Comparison of ENCODE assay signal across 15 cellular contexts in genomic region chr12:95637471-95638155, GRCh38.
DNase-seq lines count a peak whose midpoint lies in the region; ATAC-seq and TF ChIP-seq lines count a peak whose summit lies in the region.
"Had no signal": no experiment of that assay in that cellular context is flagged by ENCODE, and none has a peak within 500 bp of the region (broad histone marks: within the 10 kb centered on the region; RNA-seq: fewer than 3 reads in every experiment).

No MANE protein-coding gene starts in this region.

- H4K20me1 ChIP-seq in OCI-LY7 (ENCODE audit: insufficient read depth, low read length) = no peaks in the 10 kb centered on the region
- H4K20me1 ChIP-seq: BLaER1 had no signal

- H3K4me2 ChIP-seq in OCI-LY7 (ENCODE audit: low read length) = no peak overlapping the region
- H3K4me2 ChIP-seq: BLaER1 had no signal

- DNase-seq in AG09309 (ENCODE audit: low read depth) (peak; percentile 84), NCI-H1694 (lab: John Stamatoyannopoulos, UW) (peak; percentile 79), cardiac fibroblast (ENCODE audit: low read depth in 2 of 2) (peak; percentile 90 to 96), mesothelial cell of epicardium (ENCODE audit: low spot score in 2 of 2, unreplicated experiment in 2 of 2) (no peak), NCI-H510A (lab: John Stamatoyannopoulos, UW) (no peak), OCI-LY7 (ENCODE audit: low spot score) (no peak), amygdala (lab: John Stamatoyannopoulos, UW) (no peak)
- DNase-seq: activated T-cell treated with anti-CD3 and anti-CD28 coated beads, Interleukin-2, amount 50 U/mL, for 48 hours; NCI-H1417 treated with DMSO at 0.1 percent for 48 hours; ovary; stimulated activated CD4-positive, alpha-beta T cell treated with anti-CD3 and anti-CD28 coated beads, Interleukin-2, amount 100 ng/mL, for 24 hours had no signal

- H3K4me3 ChIP-seq in AG09309 (ENCODE audit: control insufficient read depth, low read depth, low read length) (no peak overlapping the region), cardiac fibroblast (replicated peaks in 1 of 2; ENCODE audit: low read depth in 2 of 2, low read length in 2 of 2) (no peak overlapping the region), OCI-LY7 (ENCODE audit: low read depth, low read length, poor library complexity, severe bottlenecking) (no peak overlapping the region)
- H3K4me3 ChIP-seq: BLaER1, ovary had no signal

- intact Hi-C loops in OCI-LY7 (cut with micrococcal nuclease; ENCODE audit: unreplicated experiment) = no loop called here

- peaks cover 18% of the 10 kb centered on the region for H3K4me1 Mint-ChIP-seq in mesothelial cell of epicardium
- H3K4me1 Mint-ChIP-seq: stimulated activated effector memory CD8-positive, alpha-beta T cell treated with anti-CD3 and anti-CD28 coated beads, Interleukin-12 subunit alpha, Interleukin-12 subunit beta, amount 100 ng/mL, for 72 hours had no signal

- ATAC-seq in SK-N-SH treated with all-trans-retinoic acid at 6 μM for 48 hours = no peak
- ATAC-seq: HCT116; stimulated activated effector memory CD8-positive, alpha-beta T cell treated with anti-CD3 and anti-CD28 coated beads, Interleukin-12 subunit alpha, Interleukin-12 subunit beta, amount 100 ng/mL, for 72 hours had no signal

- H2AFZ ChIP-seq in OCI-LY7 (ENCODE audit: low read length) = no peak overlapping the region

- no TSS peak for BruUV-seq in OCI-LY7 (replicated peaks; lab: Mats Ljungman, UMichigan)

- H3K79me2 ChIP-seq in OCI-LY7 (ENCODE audit: insufficient read depth, low read depth, low read length) = no peaks in the 10 kb centered on the region

- H3K27me3 Mint-ChIP-seq in mesothelial cell of epicardium (ENCODE audit: low read depth) = no peaks in the 10 kb centered on the region

- TF ChIP-seq CTCF in AG09309 (IDR thresholded peaks at IDR 0.05; ENCODE audit: control insufficient read depth, insufficient read depth, low read depth, low read length, missing control alignments) (no peak), cardiac fibroblast (IDR thresholded peaks at IDR 0.05; ENCODE audit: low read depth, low read length) (no peak), mesothelial cell of epicardium (IDR thresholded peaks at IDR 0.05; ENCODE audit: unreplicated experiment) (no peak), OCI-LY7 (conservative IDR thresholded peaks at IDR 0.05; ENCODE audit: low read length) (no peak)

- no peaks in the 10 kb centered on the region for H3K9me3 ChIP-seq in OCI-LY7 (ENCODE audit: low read length)
- H3K9me3 ChIP-seq: BLaER1, ovary had no signal

- H3K27ac ChIP-seq in OCI-LY7 (ENCODE audit: low read depth, low read length, poor library complexity, severe bottlenecking) = no peak overlapping the region
- H3K27ac ChIP-seq: BLaER1, ovary had no signal

- H3K9me2 ChIP-seq in OCI-LY7 (ENCODE audit: insufficient read depth, low read length) = no peaks in the 10 kb centered on the region

- H3K4me3 Mint-ChIP-seq in mesothelial cell of epicardium = no peak overlapping the region
- H3K4me3 Mint-ChIP-seq: stimulated activated effector memory CD8-positive, alpha-beta T cell treated with anti-CD3 and anti-CD28 coated beads, Interleukin-12 subunit alpha, Interleukin-12 subunit beta, amount 100 ng/mL, for 72 hours had no signal

- no peaks in the 10 kb centered on the region for H3K36me3 ChIP-seq in OCI-LY7 (ENCODE audit: insufficient read depth, low read length)
- H3K36me3 ChIP-seq: BLaER1, ovary had no signal

- H3K36me3 Mint-ChIP-seq in mesothelial cell of epicardium = no peaks in the 10 kb centered on the region

- POLR2A ChIA-PET in OCI-LY7 (lab: Charles Lee) = no interaction called here

- H3K4me1 ChIP-seq in OCI-LY7 (ENCODE audit: insufficient read depth, low read length, poor library complexity, severe bottlenecking) = no peaks in the 10 kb centered on the region

- H3K27ac Mint-ChIP-seq in mesothelial cell of epicardium = peak overlapping the region; percentile 28
- H3K27ac Mint-ChIP-seq: stimulated activated effector memory CD8-positive, alpha-beta T cell treated with anti-CD3 and anti-CD28 coated beads, Interleukin-12 subunit alpha, Interleukin-12 subunit beta, amount 100 ng/mL, for 72 hours had no signal

- no peaks in the 10 kb centered on the region for H3K9me3 Mint-ChIP-seq in mesothelial cell of epicardium
- H3K9me3 Mint-ChIP-seq: stimulated activated effector memory CD8-positive, alpha-beta T cell treated with anti-CD3 and anti-CD28 coated beads, Interleukin-12 subunit alpha, Interleukin-12 subunit beta, amount 100 ng/mL, for 72 hours had no signal

- CTCF ChIA-PET in OCI-LY7 (lab: Charles Lee; ENCODE audit: unreplicated experiment) = no interaction called here

TF ChIP-seq in SK-N-SH treated with all-trans-retinoic acid at 6 μM for 48 hours, 23 proteins besides CTCF, POLR2A, EP300 and RAD21:
- TF ChIP-seq TOX (CRISPR knock-in tag; IDR thresholded peaks at IDR 0.05; ENCODE audit: borderline replicate concordance) = no peak
- TF ChIP-seq ZNF565 (CRISPR knock-in tag; conservative IDR thresholded peaks at IDR 0.05; ENCODE audit: low read depth) = no peak
- no peak for TF ChIP-seq ISL1 (CRISPR knock-in tag; IDR thresholded peaks at IDR 0.05)
- TF ChIP-seq CSDC2 (CRISPR knock-in tag; IDR thresholded peaks at IDR 0.05) = no peak
- TF ChIP-seq, protein P1, sequence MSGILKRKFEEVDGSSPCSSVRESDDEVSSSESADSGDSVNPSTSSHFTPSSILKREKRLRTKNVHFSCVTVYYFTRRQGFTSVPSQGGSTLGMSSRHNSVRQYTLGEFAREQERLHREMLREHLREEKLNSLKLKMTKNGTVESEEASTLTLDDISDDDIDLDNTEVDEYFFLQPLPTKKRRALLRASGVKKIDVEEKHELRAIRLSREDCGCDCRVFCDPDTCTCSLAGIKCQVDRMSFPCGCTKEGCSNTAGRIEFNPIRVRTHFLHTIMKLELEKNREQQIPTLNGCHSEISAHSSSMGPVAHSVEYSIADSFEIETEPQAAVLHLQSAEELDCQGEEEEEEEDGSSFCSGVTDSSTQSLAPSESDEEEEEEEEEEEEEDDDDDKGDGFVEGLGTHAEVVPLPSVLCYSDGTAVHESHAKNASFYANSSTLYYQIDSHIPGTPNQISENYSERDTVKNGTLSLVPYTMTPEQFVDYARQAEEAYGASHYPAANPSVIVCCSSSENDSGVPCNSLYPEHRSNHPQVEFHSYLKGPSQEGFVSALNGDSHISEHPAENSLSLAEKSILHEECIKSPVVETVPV (CRISPR knock-in tag; IDR thresholded peaks at IDR 0.05) = no peak
- no peak for TF ChIP-seq BACH2 (CRISPR knock-in tag; IDR thresholded peaks at IDR 0.05; ENCODE audit: borderline replicate concordance)
- no peak for TF ChIP-seq POU6F1 (CRISPR knock-in tag; IDR thresholded peaks at IDR 0.05; ENCODE audit: borderline replicate concordance, low read depth)
- TF ChIP-seq, protein P2, sequence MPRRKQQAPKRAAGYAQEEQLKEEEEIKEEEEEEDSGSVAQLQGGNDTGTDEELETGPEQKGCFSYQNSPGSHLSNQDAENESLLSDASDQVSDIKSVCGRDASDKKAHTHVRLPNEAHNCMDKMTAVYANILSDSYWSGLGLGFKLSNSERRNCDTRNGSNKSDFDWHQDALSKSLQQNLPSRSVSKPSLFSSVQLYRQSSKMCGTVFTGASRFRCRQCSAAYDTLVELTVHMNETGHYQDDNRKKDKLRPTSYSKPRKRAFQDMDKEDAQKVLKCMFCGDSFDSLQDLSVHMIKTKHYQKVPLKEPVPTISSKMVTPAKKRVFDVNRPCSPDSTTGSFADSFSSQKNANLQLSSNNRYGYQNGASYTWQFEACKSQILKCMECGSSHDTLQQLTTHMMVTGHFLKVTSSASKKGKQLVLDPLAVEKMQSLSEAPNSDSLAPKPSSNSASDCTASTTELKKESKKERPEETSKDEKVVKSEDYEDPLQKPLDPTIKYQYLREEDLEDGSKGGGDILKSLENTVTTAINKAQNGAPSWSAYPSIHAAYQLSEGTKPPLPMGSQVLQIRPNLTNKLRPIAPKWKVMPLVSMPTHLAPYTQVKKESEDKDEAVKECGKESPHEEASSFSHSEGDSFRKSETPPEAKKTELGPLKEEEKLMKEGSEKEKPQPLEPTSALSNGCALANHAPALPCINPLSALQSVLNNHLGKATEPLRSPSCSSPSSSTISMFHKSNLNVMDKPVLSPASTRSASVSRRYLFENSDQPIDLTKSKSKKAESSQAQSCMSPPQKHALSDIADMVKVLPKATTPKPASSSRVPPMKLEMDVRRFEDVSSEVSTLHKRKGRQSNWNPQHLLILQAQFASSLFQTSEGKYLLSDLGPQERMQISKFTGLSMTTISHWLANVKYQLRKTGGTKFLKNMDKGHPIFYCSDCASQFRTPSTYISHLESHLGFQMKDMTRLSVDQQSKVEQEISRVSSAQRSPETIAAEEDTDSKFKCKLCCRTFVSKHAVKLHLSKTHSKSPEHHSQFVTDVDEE (CRISPR knock-in tag; IDR thresholded peaks at IDR 0.05) = no peak
- no peak for TF ChIP-seq TCF4 (CRISPR knock-in tag; IDR thresholded peaks at IDR 0.05; ENCODE audit: borderline replicate concordance)
- TF ChIP-seq ZFP3 (CRISPR knock-in tag; IDR thresholded peaks at IDR 0.05) = no peak

Comparison
In these comparisons a context has a peak if more than half of its experiments do, and no peak if none do; other contexts are left out.
1. DNase-seq: peak in AG09309 (single experiment), NCI-H1694 (single experiment) and cardiac fibroblast (2 of 2); none in mesothelial cell of epicardium (0 of 2), NCI-H510A (single experiment), OCI-LY7 (single experiment) and amygdala (0 of 56).